10 cellular contexts compared by ENCODE assay signal in genomic region chr4:190020790-190021717, GRCh38. TPM values are rescaled to one million over a fixed set of nuclear protein-coding genes. Genes with fewer than 3 reads are reported as not detected.
DNase-seq lines count a peak whose midpoint lies in the region; ATAC-seq, FAIRE-seq and TF ChIP-seq lines count a peak whose summit lies in the region.
"Had no signal": no experiment of that assay in that cellular context is flagged by ENCODE, and none has a peak within 500 bp of the region (broad histone marks: within the 10 kb centered on the region; RNA-seq: fewer than 3 reads in every experiment).

No MANE protein-coding gene starts in this region.

- peaks cover 41% of the 10 kb centered on the region for H3K27me3 ChIP-seq in mammary epithelial cell (ENCODE audit: insufficient read depth, low read length)
- H3K27me3 ChIP-seq: ovary had no signal

- H3K9ac ChIP-seq in mammary epithelial cell (ENCODE audit: insufficient read depth, low read length) = no peak overlapping the region

- H3K27ac ChIP-seq in A549 (peak overlapping the region; percentile 40 to 80; a peak in 5 of 6 replicates), mammary epithelial cell (ENCODE audit: insufficient read depth, low read depth, low read length) (no peak overlapping the region)
- H3K27ac ChIP-seq: ovary had no signal

- no TSS peak for BruUV-seq in mammary epithelial cell (replicated peaks; lab: Mats Ljungman, UMichigan)

- peak overlapping the region; percentile 88 for H2AFZ ChIP-seq in mammary epithelial cell (ENCODE audit: low read depth, low read length)

- ATAC-seq in A549 = peak; percentile 86 to 91
- no peak for ATAC-seq in GM19395 (IDR thresholded peaks at IDR 0.05; ENCODE audit: unreplicated experiment)
- ATAC-seq in GM19452 (IDR thresholded peaks at IDR 0.05; ENCODE audit: unreplicated experiment) = no peak

- TF ChIP-seq CTCF in A549 (IDR thresholded peaks at IDR 0.05) (no peak), mammary epithelial cell (conservative IDR thresholded peaks at IDR 0.05 in 1 of 2, IDR thresholded peaks at IDR 0.05 in 1 of 2; ENCODE audit: extremely low read depth in 1 of 2, insufficient read depth in 1 of 2, low read depth in 1 of 2, low read length in 2 of 2) (no peak)

- CTCF ChIA-PET in A549 (lab: Yijun Ruan, JAX) = no interaction called here
- CTCF ChIA-PET in mammary epithelial cell (lab: Charles Lee; ENCODE audit: low non-redundant PET) = interaction anchor here (0.7 kb wide), 1 partner anchor 48 kb away, joined by 3 read pairs; no protein-coding TSS in a partner anchor

- no peaks in the 10 kb centered on the region for H3K79me2 ChIP-seq in mammary epithelial cell (ENCODE audit: insufficient read depth, low read length)

- WGBS in A549 (ENCODE audit: missing lambda C conversion rate) = 17% methylated on average over 24 of the region's 55 CpGs
- 5% methylated on average over 15 of the region's 55 CpGs for WGBS in mammary epithelial cell (ENCODE audit: low coverage, missing lambda C conversion rate)

- FAIRE-seq in A549 (lab: Jason Lieb, UNC) = no peak

- TF ChIP-seq POLR2A in A549 (IDR thresholded peaks at IDR 0.05; ENCODE audit: low read length) = peak; percentile 34; the same call in 1 of the 2 replicates

- TF ChIP-seq RAD21 in A549 (conservative IDR thresholded peaks at IDR 0.05 in 1 of 2, IDR thresholded peaks at IDR 0.05 in 1 of 2) = no peak

- H4K20me1 ChIP-seq in mammary epithelial cell (ENCODE audit: insufficient read depth, low read length) = no peaks in the 10 kb centered on the region

- dilution Hi-C loops in mammary epithelial cell (cut with HindIII; ENCODE audit: low sequenced_read_pairs) = no loop called here

- TF ChIP-seq EP300 in A549 (IDR thresholded peaks at IDR 0.05) = no peak

- DNase-seq in A549 (ENCODE audit: low read depth in 1 of 2, low spot score in 1 of 2) (peak; percentile 74 to 79), KBM-7 (peak; percentile 17), mammary epithelial cell (peak; percentile 58), left kidney (ENCODE audit: low read depth, low spot score) (peak; percentile 86), NCI-H1105 (lab: John Stamatoyannopoulos, UW) (no peak), NCI-H2227 (lab: John Stamatoyannopoulos, UW; ENCODE audit: unreplicated experiment) (no peak)

- POLR2A ChIA-PET in A549 (lab: Yijun Ruan, JAX) = interaction anchor here (1.0 to 1.1 kb wide), 2 partner anchors 47 to 81 kb away, joined by 3 to 4 read pairs; partner anchors contain the start of gene FRG1

- H3K4me1 ChIP-seq in A549 (no peaks in the 10 kb centered on the region), mammary epithelial cell (ENCODE audit: insufficient read depth, low read length) (peaks cover 3% of the 10 kb centered on the region)

- H3K4me3 ChIP-seq in A549 (peak overlapping the region; percentile 67), mammary epithelial cell (replicated peaks in 1 of 3; ENCODE audit: insufficient read depth in 1 of 3, low read depth in 2 of 3, low read length in 3 of 3) (peak overlapping the region in 2 of 3 experiments; percentile 16 to 29)
- H3K4me3 ChIP-seq: ovary had no signal

- in situ Hi-C loops in KBM-7 (cut with MboI; ENCODE audit: low pct_unique_long_range_greater_than_20kb, low sequenced_read_pairs) = no loop called here
- in situ Hi-C loops in mammary epithelial cell (cut with MboI; ENCODE audit: low sequenced_read_pairs in 2 of 2) = no loop called here

- H3K9me3 ChIP-seq in A549 = no peaks in the 10 kb centered on the region
- peaks cover 5% of the 10 kb centered on the region for H3K9me3 ChIP-seq in mammary epithelial cell (replicated peaks; ENCODE audit: insufficient read depth, low read length)

- peak overlapping the region; percentile 80 for H3K4me2 ChIP-seq in A549
- peak overlapping the region; percentile 88 for H3K4me2 ChIP-seq in mammary epithelial cell (ENCODE audit: insufficient read depth, low read depth, low read length)

- H3K36me3 ChIP-seq in mammary epithelial cell (ENCODE audit: insufficient read depth, low read length) = no peaks in the 10 kb centered on the region
- H3K36me3 ChIP-seq: ovary had no signal

- intact Hi-C loops in mammary epithelial cell (cut with micrococcal nuclease) = no loop called here

TF ChIP-seq in A549, 52 proteins besides CTCF, POLR2A, EP300 and RAD21:
- TF ChIP-seq BHLHE40 (IDR thresholded peaks at IDR 0.05; ENCODE audit: low read depth, low read length) (no peak), CHD4 (IDR thresholded peaks at IDR 0.05; ENCODE audit: borderline replicate concordance) (no peak), USF2 (IDR thresholded peaks at IDR 0.05) (no peak)
- TF ChIP-seq, protein P1, sequence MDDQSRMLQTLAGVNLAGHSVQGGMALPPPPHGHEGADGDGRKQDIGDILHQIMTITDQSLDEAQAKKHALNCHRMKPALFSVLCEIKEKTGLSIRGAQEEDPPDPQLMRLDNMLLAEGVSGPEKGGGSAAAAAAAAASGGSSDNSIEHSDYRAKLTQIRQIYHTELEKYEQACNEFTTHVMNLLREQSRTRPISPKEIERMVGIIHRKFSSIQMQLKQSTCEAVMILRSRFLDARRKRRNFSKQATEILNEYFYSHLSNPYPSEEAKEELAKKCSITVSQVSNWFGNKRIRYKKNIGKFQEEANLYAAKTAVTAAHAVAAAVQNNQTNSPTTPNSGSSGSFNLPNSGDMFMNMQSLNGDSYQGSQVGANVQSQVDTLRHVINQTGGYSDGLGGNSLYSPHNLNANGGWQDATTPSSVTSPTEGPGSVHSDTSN (IDR thresholded peaks at IDR 0.05) = no peak

RNA-seq across cellular contexts. Expression of gene FRG2, which starts 6.0 kb away (rescaled TPM):
- polyA plus RNA-seq in A549 (2011; rRNA removed) (not detected in 2 replicates), A549 (2017; fragmentation: RNase III; extraction: RNeasy Plus Mini Kit Qiagen cat#74134 plus additional on column Dnase treatment) (not detected in 3 replicates), mammary epithelial cell (not detected)
- polyA plus RNA-seq in A549 (2012; cell fraction: cytosol; rRNA removed) = not detected in 2 replicates
- not detected in 2 replicates for polyA plus RNA-seq in A549 (2012; cell fraction: nucleus; rRNA removed)
- polyA minus RNA-seq in A549 (2011; rRNA and poly(A)+ RNA removed) = not detected in 2 replicates
- not detected for total RNA-seq in mammary epithelial cell
- polyA minus RNA-seq in mammary epithelial cell = not detected
- total RNA-seq: ovary; T-helper 2 cell treated with Interferon-gamma antibody and Interleukin-4, amounts not matched to agents 100 ng/mL and 5 ng/mL, for 36 hours had no signal
- polyA plus RNA-seq: ovary had no signal

RNA-seq across cellular contexts. Expression of gene DBET, which starts 43.2 kb away (rescaled TPM):
- polyA plus RNA-seq in A549 (2011; rRNA removed) (not detected in 2 replicates), A549 (2017; fragmentation: RNase III; extraction: RNeasy Plus Mini Kit Qiagen cat#74134 plus additional on column Dnase treatment) (0.03 TPM in 1 of 3 replicates, not detected in the others), mammary epithelial cell (not detected)
- not detected in 2 replicates for polyA plus RNA-seq in A549 (2012; cell fraction: cytosol; rRNA removed)
- polyA plus RNA-seq in A549 (2012; cell fraction: nucleus; rRNA removed) = 0.07 TPM in 1 of 2 replicates, not detected in the other
- polyA minus RNA-seq in A549 (2011; rRNA and poly(A)+ RNA removed) = not detected in 2 replicates
- under 1 TPM; under 0.01 to 0.99 TPM for total RNA-seq in mammary epithelial cell
- polyA minus RNA-seq in mammary epithelial cell = not detected
- total RNA-seq: T-helper 2 cell treated with Interferon-gamma antibody and Interleukin-4, amounts not matched to agents 100 ng/mL and 5 ng/mL, for 36 hours had no signal
- polyA plus RNA-seq: ovary had no signal

Comparison
In these comparisons a context has a peak if more than half of its experiments do, and no peak if none do; other contexts are left out.
1. ATAC-seq: peak in A549 (2 of 2); none in GM19395 (single experiment) and GM19452 (single experiment).
2. DNase-seq: peak in A549 (2 of 2), KBM-7 (single experiment), mammary epithelial cell (single experiment) and left kidney (single experiment); none in NCI-H1105 (single experiment) and NCI-H2227 (single experiment).